In genomic region chr22:37399457-37399856, GRCh38 we compare ENCODE assay signal across 2 cellular contexts. TPM values are rescaled to one million over a fixed set of nuclear protein-coding genes. Genes with fewer than 3 reads are reported as not detected.
"Had no signal": no experiment of that assay in that cellular context is flagged by ENCODE, and none has a peak within 500 bp of the region (broad histone marks: within the 10 kb centered on the region; RNA-seq: fewer than 3 reads in every experiment).

No MANE protein-coding gene starts in this region.

RNA-seq across cellular contexts. Expression of gene ELFN2, which starts 27.8 kb away (rescaled TPM):
- total RNA-seq: esophagus mucosa, esophagus squamous epithelium had no signal
